In genomic region chr17:76556759-76557367, GRCh38 we compare ENCODE assay signal across 8 cellular contexts. TPM values are rescaled to one million over a fixed set of nuclear protein-coding genes. Genes with fewer than 3 reads are reported as not detected.
DNase-seq lines count a peak whose midpoint lies in the region; ATAC-seq and TF ChIP-seq lines count a peak whose summit lies in the region.

No MANE protein-coding gene starts in this region.

- H3K79me2 ChIP-seq in hepatocyte (peaks cover 45% of the 10 kb centered on the region), smooth muscle cell (ENCODE audit: low read depth) (peaks cover 37% of the 10 kb centered on the region)

- H3K27ac Mint-ChIP-seq in CD4-positive, alpha-beta T cell: peak overlapping the region; percentile 97
- peak overlapping the region; percentile 100 for H3K27ac Mint-ChIP-seq in activated naive CD8-positive, alpha-beta T cell treated with anti-CD3 and anti-CD28 coated beads for 36 hours

- intact Hi-C loops in CD4-positive, alpha-beta T cell (cut with DNase I, micrococcal nuclease): loop anchor here (2.0 to 5.0 kb wide), 4 partner anchors 40 to 158 kb away; partner anchors contain the start of gene UBE2O (in 1 of the 2)

- H3K4me3 ChIP-seq in NB4 (ENCODE audit: low read depth, low read length) (peak overlapping the region; percentile 100), hepatocyte (peak overlapping the region; percentile 43), smooth muscle cell (peak overlapping the region; percentile 68)

- peak overlapping the region; percentile 66 for H2AFZ ChIP-seq in hepatocyte
- peak overlapping the region; percentile 98 for H2AFZ ChIP-seq in smooth muscle cell (ENCODE audit: low read depth)

- H4K20me1 ChIP-seq in hepatocyte (ENCODE audit: insufficient read depth, poor library complexity, severe bottlenecking) (peaks cover 33% of the 10 kb centered on the region), smooth muscle cell (ENCODE audit: low read depth) (peaks cover 38% of the 10 kb centered on the region)

- H3K9me2 ChIP-seq in hepatocyte (replicated peaks; ENCODE audit: insufficient read depth): no peaks in the 10 kb centered on the region

- H3K4me3 Mint-ChIP-seq in CD4-positive, alpha-beta T cell: peak overlapping the region; percentile 96
- peak overlapping the region; percentile 100 for H3K4me3 Mint-ChIP-seq in activated naive CD8-positive, alpha-beta T cell treated with anti-CD3 and anti-CD28 coated beads for 36 hours

- H3K27me3 ChIP-seq in CD4-positive, alpha-beta T cell (ENCODE audit: control insufficient read depth, insufficient read depth, low read length): no peaks in the 10 kb centered on the region
- H3K27me3 ChIP-seq in hepatocyte: no peaks in the 10 kb centered on the region
- H3K27me3 ChIP-seq in smooth muscle cell (ENCODE audit: low read depth): no peaks in the 10 kb centered on the region

- POLR2A ChIA-PET in CD4-positive, alpha-beta T cell (lab: Charles Lee): interaction anchor here (0.7 to 2.4 kb wide), 24 partner anchors 10 to 1401 kb away, joined by 3 to 17 read pairs (median 4); partner anchors contain the start of genes JMJD6, METTL23, MFSD11 and PRPSAP1

- H3K4me1 Mint-ChIP-seq in CD4-positive, alpha-beta T cell (ENCODE audit: low read depth): peaks cover 56% of the 10 kb centered on the region
- H3K4me1 Mint-ChIP-seq in activated naive CD8-positive, alpha-beta T cell treated with anti-CD3 and anti-CD28 coated beads for 36 hours: peaks cover 35% of the 10 kb centered on the region

- peaks cover 14% of the 10 kb centered on the region for H3F3A ChIP-seq in smooth muscle cell (ENCODE audit: low read depth)

- H3K4me1 ChIP-seq in hepatocyte (ENCODE audit: insufficient read depth) (peaks cover 24% of the 10 kb centered on the region), smooth muscle cell (ENCODE audit: low read depth) (peaks cover 8% of the 10 kb centered on the region)

- peak; percentile 38 for ATAC-seq in CD4-positive, alpha-beta T cell (ENCODE audit: poor library complexity)
- ATAC-seq in GM21447 (IDR thresholded peaks at IDR 0.05; ENCODE audit: unreplicated experiment): peak; percentile 20

- no peak for TF ChIP-seq CTCF in CD4-positive, alpha-beta T cell (IDR thresholded peaks at IDR 0.05)
- TF ChIP-seq CTCF in NB4 (IDR thresholded peaks at IDR 0.05; ENCODE audit: low read depth, low read length) (no peak), hepatocyte (IDR thresholded peaks at IDR 0.05; ENCODE audit: poor library complexity) (no peak), smooth muscle cell (IDR thresholded peaks at IDR 0.05; ENCODE audit: borderline replicate concordance, insufficient read depth, poor library complexity, severe bottlenecking) (no peak)

- 33% methylated on average over 31 of the region's 31 CpGs for WGBS in hepatocyte (ENCODE audit: low lambda C conversion rate, missing lambda C conversion rate)
- 32% methylated on average over 31 of the region's 31 CpGs for WGBS in smooth muscle cell (ENCODE audit: low lambda C conversion rate)

- H3K4me2 ChIP-seq in hepatocyte: peak overlapping the region; percentile 77
- peak overlapping the region; percentile 95 for H3K4me2 ChIP-seq in smooth muscle cell

- peak in 4 of 10 experiments; percentile 22 to 50 (median 38) for DNase-seq in CD4-positive, alpha-beta T cell
- DNase-seq in NB4 (ENCODE audit: low read depth) (peak; percentile 66), hepatocyte (ENCODE audit: low spot score) (peak; percentile 70), smooth muscle cell (lab: John Stamatoyannopoulos, UW; ENCODE audit: unreplicated experiment) (no peak), inferior parietal cortex (ENCODE audit: extremely low spot score) (no peak), COLO829 (ENCODE audit: low spot score) (no peak)
- DNase-seq in activated naive CD8-positive, alpha-beta T cell treated with anti-CD3 and anti-CD28 coated beads for 36 hours: peak; percentile 42

- peak overlapping the region; percentile 90 for H3K9ac ChIP-seq in smooth muscle cell (ENCODE audit: low read depth)

- H3K27me3 Mint-ChIP-seq in CD4-positive, alpha-beta T cell: no peaks in the 10 kb centered on the region
- H3K27me3 Mint-ChIP-seq in activated naive CD8-positive, alpha-beta T cell treated with anti-CD3 and anti-CD28 coated beads for 36 hours: peaks cover 6% of the 10 kb centered on the region

- no peaks in the 10 kb centered on the region for H3K9me3 ChIP-seq in CD4-positive, alpha-beta T cell (ENCODE audit: control insufficient read depth, low read length)
- H3K9me3 ChIP-seq in hepatocyte (ENCODE audit: low read depth) (no peaks in the 10 kb centered on the region), smooth muscle cell (replicated peaks; ENCODE audit: low read depth) (no peaks in the 10 kb centered on the region)

- peaks cover 42% of the 10 kb centered on the region for H3K36me3 Mint-ChIP-seq in CD4-positive, alpha-beta T cell (ENCODE audit: low read depth)
- peaks cover 48% of the 10 kb centered on the region for H3K36me3 Mint-ChIP-seq in activated naive CD8-positive, alpha-beta T cell treated with anti-CD3 and anti-CD28 coated beads for 36 hours

- H3K36me3 ChIP-seq in hepatocyte (replicated peaks; ENCODE audit: insufficient read depth, low read depth) (no peaks in the 10 kb centered on the region), smooth muscle cell (ENCODE audit: low read depth) (no peaks in the 10 kb centered on the region)

- peak overlapping the region; percentile 97 for H3K27ac ChIP-seq in CD4-positive, alpha-beta T cell (ENCODE audit: low read depth, low read length)
- H3K27ac ChIP-seq in hepatocyte (peak overlapping the region; percentile 95), smooth muscle cell (ENCODE audit: low read depth) (peak overlapping the region; percentile 80)

- CTCF ChIA-PET in CD4-positive, alpha-beta T cell (lab: Charles Lee): interaction anchor here (1.2 to 2.9 kb wide), 8 partner anchors 11 to 195 kb away, joined by 3 to 21 read pairs (median 7); partner anchors contain the start of gene ST6GALNAC2

- no peak for TF ChIP-seq POLR2A in NB4 (IDR thresholded peaks at IDR 0.05; ENCODE audit: extremely low read depth, insufficient read length)

- no peaks in the 10 kb centered on the region for H3K9me3 Mint-ChIP-seq in CD4-positive, alpha-beta T cell
- no peaks in the 10 kb centered on the region for H3K9me3 Mint-ChIP-seq in activated naive CD8-positive, alpha-beta T cell treated with anti-CD3 and anti-CD28 coated beads for 36 hours

RNA-seq across cellular contexts. Expression of gene PRCD, which starts 17.0 kb away (rescaled TPM):
- not detected for total RNA-seq in CD4-positive, alpha-beta T cell
- under 1 TPM; 0.36 to 0.66 TPM for total RNA-seq in activated naive CD8-positive, alpha-beta T cell treated with anti-CD3 and anti-CD28 coated beads for 36 hours
- 2.0 and 2.7 TPM in 2 replicates for total RNA-seq in hepatocyte
- 10.2 and 11.6 TPM in 2 replicates for polyA plus RNA-seq in hepatocyte
- total RNA-seq in smooth muscle cell: 0.31 and 1.4 TPM in 2 replicates
- polyA plus RNA-seq in smooth muscle cell: 5.0 and 5.8 TPM in 2 replicates

RNA-seq across cellular contexts. Expression of gene CYGB, which starts 19.4 kb away (rescaled TPM):
- total RNA-seq in CD4-positive, alpha-beta T cell: not detected
- under 1 TPM; 0.33 to 0.62 TPM for total RNA-seq in activated naive CD8-positive, alpha-beta T cell treated with anti-CD3 and anti-CD28 coated beads for 36 hours
- total RNA-seq in hepatocyte (7.8 and 15.5 TPM in 2 replicates), smooth muscle cell (4.9 and 13.9 TPM in 2 replicates)
- polyA plus RNA-seq in hepatocyte (13.8 and 19.2 TPM in 2 replicates), smooth muscle cell (20.5 and 22.2 TPM in 2 replicates)

RNA-seq across cellular contexts. Expression of gene ST6GALNAC2, which starts 28.8 kb away (rescaled TPM):
- 1 to 10 TPM in 1 of 2 experiments, under 1 TPM in 1; 0.49 to 1.2 TPM for total RNA-seq in CD4-positive, alpha-beta T cell
- total RNA-seq in activated naive CD8-positive, alpha-beta T cell treated with anti-CD3 and anti-CD28 coated beads for 36 hours: not detected
- 1.4 and 2.3 TPM in 2 replicates for total RNA-seq in hepatocyte
- polyA plus RNA-seq in hepatocyte: 1.8 and 2.8 TPM in 2 replicates
- 6.9 and 9.9 TPM in 2 replicates for total RNA-seq in smooth muscle cell
- 1.2 and 13.2 TPM in 2 replicates for polyA plus RNA-seq in smooth muscle cell

RNA-seq across cellular contexts. Expression of gene RHBDF2, which starts 55.6 kb away (rescaled TPM):
- 10 to 100 TPM; 22.6 to 24.9 TPM for total RNA-seq in CD4-positive, alpha-beta T cell
- total RNA-seq in activated naive CD8-positive, alpha-beta T cell treated with anti-CD3 and anti-CD28 coated beads for 36 hours: 10 to 100 TPM; 20.7 to 22.2 TPM
- total RNA-seq in hepatocyte (4.9 and 5.5 TPM in 2 replicates), smooth muscle cell (4.9 and 12.2 TPM in 2 replicates)
- polyA plus RNA-seq in hepatocyte (11.0 and 11.7 TPM in 2 replicates), smooth muscle cell (20.5 and 25.4 TPM in 2 replicates)

Comparison
In these comparisons a context has a peak if more than half of its experiments do, and no peak if none do; other contexts are left out.
1. DNase-seq: peak in NB4 (single experiment), activated naive CD8-positive, alpha-beta T cell treated with anti-CD3 and anti-CD28 coated beads for 36 hours (single experiment) and hepatocyte (single experiment); none in smooth muscle cell (single experiment), inferior parietal cortex (single experiment) and COLO829 (single experiment).
2. H3K4me3 ChIP-seq: peak in every context shown above with its lines; median percentile 100 in NB4; 68 in smooth muscle cell; 43 in hepatocyte.
3. Peak in every context shown above with its lines, with median percentiles within 50 percentile points of each other: H3K27ac ChIP-seq.